In genomic region chr5:157828949-157829639, GRCh38 we compare ENCODE assay signal across 9 cellular contexts. TPM values are rescaled to one million over a fixed set of nuclear protein-coding genes. Genes with fewer than 3 reads are reported as not detected.
DNase-seq lines count a peak whose midpoint lies in the region; ATAC-seq, FAIRE-seq and TF ChIP-seq lines count a peak whose summit lies in the region.
"Had no signal": no experiment of that assay in that cellular context is flagged by ENCODE, and none has a peak within 500 bp of the region (broad histone marks: within the 10 kb centered on the region; RNA-seq: fewer than 3 reads in every experiment).

No MANE protein-coding gene starts in this region.

- peaks cover 4 to 19% of the 10 kb centered on the region in 2 donors for H3K36me3 Mint-ChIP-seq in CD4-positive, alpha-beta memory T cell
- H3K36me3 Mint-ChIP-seq in activated CD8-positive, alpha-beta T cell treated with anti-CD3 and anti-CD28 coated beads for 36 hours (ENCODE audit: low read depth): peaks cover 5% of the 10 kb centered on the region

- TF ChIP-seq POLR2A in body of pancreas (IDR thresholded peaks at IDR 0.05): no peak

- peak overlapping the region in 4 of 7 donors; percentile 7 to 69 (median 32) for H3K27ac Mint-ChIP-seq in CD4-positive, alpha-beta memory T cell
- H3K27ac Mint-ChIP-seq in activated CD8-positive, alpha-beta T cell treated with anti-CD3 and anti-CD28 coated beads for 36 hours: no peak overlapping the region

- H3K36me3 ChIP-seq in CD4-positive, alpha-beta memory T cell (ENCODE audit: insufficient read depth, low read length): no peaks in the 10 kb centered on the region
- H3K36me3 ChIP-seq in HEK293 (ENCODE audit: control insufficient read depth in 2 of 2, insufficient read depth in 1 of 2, low read length in 2 of 2) (no peaks in the 10 kb centered on the region; a peak in 1 of 3 replicates), mucosa of descending colon (ENCODE audit: low read depth) (no peaks in the 10 kb centered on the region), body of pancreas (replicated peaks in 1 of 2; ENCODE audit: insufficient read depth in 1 of 2, low read depth in 2 of 2) (no peaks in the 10 kb centered on the region)

- peak; percentile 70 for ATAC-seq in activated CD8-positive, alpha-beta T cell treated with anti-CD3 and anti-CD28 coated beads for 36 hours
- peak; percentile 69 for ATAC-seq in mucosa of descending colon
- ATAC-seq in body of pancreas: no peak
- ATAC-seq in HG03354 (IDR thresholded peaks at IDR 0.05; ENCODE audit: poor library complexity, severe bottlenecking, unreplicated experiment): no peak

- no peaks in the 10 kb centered on the region for H3K9me3 Mint-ChIP-seq in CD4-positive, alpha-beta memory T cell
- H3K9me3 Mint-ChIP-seq in activated CD8-positive, alpha-beta T cell treated with anti-CD3 and anti-CD28 coated beads for 36 hours: no peaks in the 10 kb centered on the region

- 91 to 93% methylated on average over 4 of the region's 4 CpGs for WGBS in body of pancreas, 2 donors

- intact Hi-C loops in CD4-positive, alpha-beta memory T cell (cut with micrococcal nuclease): no loop called here
- intact Hi-C loops in activated CD8-positive, alpha-beta T cell treated with anti-CD3 and anti-CD28 coated beads for 36 hours (cut with micrococcal nuclease): no loop called here
- intact Hi-C loops in mucosa of descending colon (cut with DNase I, micrococcal nuclease) (no loop called here), body of pancreas (cut with DNase I) (no loop called here)

- TF ChIP-seq CTCF in HEK293 (tag by site-specific recombination; IDR thresholded peaks at IDR 0.05) (no peak), mucosa of descending colon (IDR thresholded peaks at IDR 0.05) (no peak), body of pancreas (IDR thresholded peaks at IDR 0.05) (peak in 2 of 7 experiments; percentile 17 to 34)
- TF ChIP-seq CTCF in activated CD8-positive, alpha-beta T cell treated with anti-CD3 and anti-CD28 coated beads for 36 hours (IDR thresholded peaks at IDR 0.05): no peak

- no peak overlapping the region for H3K4me3 ChIP-seq in CD4-positive, alpha-beta memory T cell (ENCODE audit: low read length in 2 of 2)
- H3K4me3 ChIP-seq in HEK293 (ENCODE audit: low read depth, low read length): no peak overlapping the region
- H3K4me3 ChIP-seq in mucosa of descending colon: no peak overlapping the region
- H3K4me3 ChIP-seq in body of pancreas: no peak overlapping the region

- CTCF ChIA-PET in CD4-positive, alpha-beta memory T cell (lab: Charles Lee; ENCODE audit: partially characterized antibody): interaction anchor here (0.7 to 1.9 kb wide), 8 partner anchors 9 to 486 kb away, joined by 3 to 9 read pairs (median 5); no protein-coding TSS in a partner anchor
- CTCF ChIA-PET in HEK293 (lab: Yijun Ruan, JAX): interaction anchor here (0.6 to 4.3 kb wide), 9 partner anchors 10 to 1985 kb away, joined by 3 to 42 read pairs (median 4); partner anchors contain the start of gene CLINT1
- CTCF ChIA-PET in activated CD8-positive, alpha-beta T cell treated with anti-CD3 and anti-CD28 coated beads for 36 hours (lab: Charles Lee): interaction anchor here (1.1 to 1.8 kb wide), 5 partner anchors 12 to 88 kb away, joined by 3 to 6 read pairs (median 4); no protein-coding TSS in a partner anchor

- H3K4me1 ChIP-seq in CD4-positive, alpha-beta memory T cell (ENCODE audit: insufficient read depth, low read length): peaks cover 22% of the 10 kb centered on the region
- H3K4me1 ChIP-seq in HEK293 (ENCODE audit: control insufficient read depth, insufficient read depth, low read length): peaks cover 16% of the 10 kb centered on the region
- peaks cover 12% of the 10 kb centered on the region for H3K4me1 ChIP-seq in mucosa of descending colon (ENCODE audit: low read depth)
- peaks cover 16% of the 10 kb centered on the region for H3K4me1 ChIP-seq in body of pancreas

- POLR2A ChIA-PET in CD4-positive, alpha-beta memory T cell (lab: Charles Lee; ENCODE audit: partially characterized antibody): interaction anchor here (0.6 kb wide), 1 partner anchor 28 kb away, joined by 5 read pairs; no protein-coding TSS in a partner anchor
- POLR2A ChIA-PET in HEK293 (lab: Yijun Ruan, JAX): interaction anchor here (0.6 kb wide), 1 partner anchor 9 kb away, joined by 3 read pairs; no protein-coding TSS in a partner anchor
- POLR2A ChIA-PET in activated CD8-positive, alpha-beta T cell treated with anti-CD3 and anti-CD28 coated beads for 36 hours (lab: Charles Lee): no interaction called here

- H3K4me1 Mint-ChIP-seq in CD4-positive, alpha-beta memory T cell: peaks cover 31 to 70% (median 45%) of the 10 kb centered on the region in 4 donors
- peaks cover 55% of the 10 kb centered on the region for H3K4me1 Mint-ChIP-seq in activated CD8-positive, alpha-beta T cell treated with anti-CD3 and anti-CD28 coated beads for 36 hours (ENCODE audit: low read depth)

- FAIRE-seq in frontal cortex (lab: Jason Lieb, UNC): no peak

- no peak for DNase-seq in CD4-positive, alpha-beta memory T cell
- DNase-seq in activated CD8-positive, alpha-beta T cell treated with anti-CD3 and anti-CD28 coated beads for 36 hours: no peak
- DNase-seq in mucosa of descending colon (no peak), frontal cortex (ENCODE audit: low spot score in 2 of 2) (no peak), body of pancreas (no peak), dedifferentiated amniotic fluid mesenchymal stem cell (ENCODE audit: extremely low spot score) (no peak)
- DNase-seq: stimulated activated CD4-positive, alpha-beta T cell treated with anti-CD3 and anti-CD28 coated beads, Interleukin-4, amount 100 ng/mL, for 4 hours had no signal

- H3K4me3 Mint-ChIP-seq in CD4-positive, alpha-beta memory T cell: peak overlapping the region in 1 of 8 donors; percentile 22
- H3K4me3 Mint-ChIP-seq in activated CD8-positive, alpha-beta T cell treated with anti-CD3 and anti-CD28 coated beads for 36 hours: no peak overlapping the region

- H3K27ac ChIP-seq in CD4-positive, alpha-beta memory T cell (ENCODE audit: low read depth, low read length): no peak overlapping the region
- H3K27ac ChIP-seq in HEK293 (ENCODE audit: extremely low read depth, low read depth, low read length) (no peak overlapping the region), body of pancreas (no peak overlapping the region)

- H3K27me3 ChIP-seq in CD4-positive, alpha-beta memory T cell (ENCODE audit: insufficient read depth, low read length): no peaks in the 10 kb centered on the region
- no peaks in the 10 kb centered on the region for H3K27me3 ChIP-seq in body of pancreas

- H3K9me3 ChIP-seq in CD4-positive, alpha-beta memory T cell (ENCODE audit: control insufficient read depth in 1 of 2, low read length in 2 of 2): no peaks in the 10 kb centered on the region
- no peaks in the 10 kb centered on the region for H3K9me3 ChIP-seq in HEK293 (ENCODE audit: control insufficient read depth, insufficient read depth, low read depth, low read length)
- H3K9me3 ChIP-seq in mucosa of descending colon: no peaks in the 10 kb centered on the region
- H3K9me3 ChIP-seq in body of pancreas: no peaks in the 10 kb centered on the region

- no peaks in the 10 kb centered on the region for H3K27me3 Mint-ChIP-seq in CD4-positive, alpha-beta memory T cell
- no peaks in the 10 kb centered on the region for H3K27me3 Mint-ChIP-seq in activated CD8-positive, alpha-beta T cell treated with anti-CD3 and anti-CD28 coated beads for 36 hours

TF ChIP-seq in HEK293, 187 proteins besides CTCF, POLR2A, EP300 and RAD21:
- TF ChIP-seq ZNF2 (tag by site-specific recombination; IDR thresholded peaks at IDR 0.05): peak; percentile 43; the same call in 1 of the 2 replicates
- 0 out of 2 replicates have a peak, but pooled peaks have one; percentile 17 for TF ChIP-seq ZNF654 (tag by site-specific recombination; IDR thresholded peaks at IDR 0.05; ENCODE audit: low read depth)
- TF ChIP-seq ZNF692 (tag by site-specific recombination; IDR thresholded peaks at IDR 0.05): no peak
- peak; percentile 40; the same call in 1 of the 2 replicates for TF ChIP-seq ZNF394 (tag by site-specific recombination; IDR thresholded peaks at IDR 0.05; ENCODE audit: borderline replicate concordance)
- peak; percentile 97 for TF ChIP-seq ZNF362 (tag by site-specific recombination; IDR thresholded peaks at IDR 0.05)
- 0 out of 2 replicates have a peak, but pooled peaks have one; percentile 16 for TF ChIP-seq ZNF580 (tag by site-specific recombination; IDR thresholded peaks at IDR 0.05)

RNA-seq across cellular contexts. Expression of gene CLINT1, which starts 29.9 kb away (rescaled TPM):
- total RNA-seq in CD4-positive, alpha-beta memory T cell: 10 to 100 TPM; 70.5 to 73.9 TPM
- polyA plus RNA-seq in CD4-positive, alpha-beta memory T cell: 10 to 100 TPM; 80.9 to 88.2 TPM
- 10 to 100 TPM; 56.8 to 60.7 TPM for total RNA-seq in activated CD8-positive, alpha-beta T cell treated with anti-CD3 and anti-CD28 coated beads for 36 hours
- total RNA-seq in mucosa of descending colon (100 to 1,000 TPM in 2 of 3 donors, 10 to 100 TPM in 1; 90.8 to 131 (median 127) TPM), frontal cortex (56.3 TPM), body of pancreas (10 to 100 TPM; 59.0 to 75.8 TPM)

Comparison
In these comparisons a context has a peak if more than half of its experiments do, and no peak if none do; other contexts are left out.
1. ATAC-seq: peak in activated CD8-positive, alpha-beta T cell treated with anti-CD3 and anti-CD28 coated beads for 36 hours (single experiment) and mucosa of descending colon (single experiment); none in body of pancreas (single experiment) and HG03354 (single experiment).